In the genomic region with DNA sequence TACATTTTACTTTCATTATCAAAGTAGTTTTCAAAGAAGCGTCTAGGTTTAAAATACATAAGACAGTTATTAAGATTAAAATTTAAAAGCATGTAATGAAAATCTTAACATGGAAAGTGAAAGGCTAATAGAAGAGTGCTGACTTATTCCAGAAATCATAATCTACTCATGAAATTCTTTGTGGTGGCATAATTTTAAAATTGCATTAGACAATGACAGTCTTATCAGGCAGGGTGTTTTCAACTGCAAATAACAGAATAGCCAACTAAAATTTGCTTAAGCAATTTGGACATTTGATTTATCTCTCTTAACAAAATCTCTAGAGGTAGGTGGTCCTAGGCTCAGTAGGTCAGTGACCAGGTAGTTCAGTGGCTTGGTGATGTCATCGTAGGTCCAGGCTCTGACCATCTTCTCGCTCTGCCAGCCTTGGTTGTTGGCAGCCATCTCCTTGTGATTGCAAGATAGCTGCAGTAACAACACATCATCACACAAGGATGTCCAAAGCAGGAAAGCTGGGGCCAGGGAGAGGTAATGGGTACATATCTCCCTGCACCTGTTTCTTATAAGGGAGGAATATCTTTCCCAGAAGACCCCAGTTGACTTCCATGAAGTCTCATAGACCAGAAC, we compare ENCODE assay signal across 16 cellular contexts.
DNase-seq lines count a peak whose midpoint lies in the region; ATAC-seq and FAIRE-seq lines count a peak whose summit lies in the region.
"Had no signal": no experiment of that assay in that cellular context is flagged by ENCODE, and none has a peak within 500 bp of the region (broad histone marks: within the 10 kb centered on the region; RNA-seq: fewer than 3 reads in every experiment).

No MANE protein-coding gene starts in this region.

- H3K4me3 Mint-ChIP-seq in T-helper 2 cell treated with Interferon-gamma antibody and Interleukin-4, amounts not matched to agents 5 μg/mL and 100 μg/mL, for 36 hours = peak overlapping the region; percentile 32
- H3K4me3 Mint-ChIP-seq in activated naive CD8-positive, alpha-beta T cell = peak overlapping the region; percentile 70
- H3K4me3 Mint-ChIP-seq in naive thymus-derived CD8-positive, alpha-beta T cell = peak overlapping the region in 8 of 10 donors; percentile 14 to 69 (median 62)
- H3K4me3 Mint-ChIP-seq: type B pancreatic cell had no signal

- peaks cover 30% of the 10 kb centered on the region for H3K36me3 Mint-ChIP-seq in T-helper 2 cell treated with Interferon-gamma antibody and Interleukin-4, amounts not matched to agents 5 μg/mL and 100 μg/mL, for 36 hours (ENCODE audit: low read depth)
- peaks cover 13% of the 10 kb centered on the region for H3K36me3 Mint-ChIP-seq in activated naive CD8-positive, alpha-beta T cell
- H3K36me3 Mint-ChIP-seq in naive thymus-derived CD8-positive, alpha-beta T cell = peaks cover 0 to 24% (median 0%) of the 10 kb centered on the region in 3 donors
- H3K36me3 Mint-ChIP-seq: type B pancreatic cell had no signal

- peaks cover 63% of the 10 kb centered on the region for H3K4me1 Mint-ChIP-seq in T-helper 2 cell treated with Interferon-gamma antibody and Interleukin-4, amounts not matched to agents 5 μg/mL and 100 μg/mL, for 36 hours (ENCODE audit: low read depth)
- peaks cover 85% of the 10 kb centered on the region for H3K4me1 Mint-ChIP-seq in activated naive CD8-positive, alpha-beta T cell (ENCODE audit: low read depth)
- H3K4me1 Mint-ChIP-seq in naive thymus-derived CD8-positive, alpha-beta T cell = peaks cover 37 to 89% (median 80%) of the 10 kb centered on the region in 4 donors

- H3K9me3 Mint-ChIP-seq in T-helper 2 cell treated with Interferon-gamma antibody and Interleukin-4, amounts not matched to agents 5 μg/mL and 100 μg/mL, for 36 hours = no peaks in the 10 kb centered on the region
- peaks cover 6% of the 10 kb centered on the region for H3K9me3 Mint-ChIP-seq in activated naive CD8-positive, alpha-beta T cell (ENCODE audit: low read depth)
- peaks cover 0 to 6% (median 0%) of the 10 kb centered on the region in 9 donors for H3K9me3 Mint-ChIP-seq in naive thymus-derived CD8-positive, alpha-beta T cell

- peak overlapping the region; percentile 34 for H3K27ac Mint-ChIP-seq in T-helper 2 cell treated with Interferon-gamma antibody and Interleukin-4, amounts not matched to agents 5 μg/mL and 100 μg/mL, for 36 hours
- H3K27ac Mint-ChIP-seq in activated naive CD8-positive, alpha-beta T cell = peak overlapping the region; percentile 97
- H3K27ac Mint-ChIP-seq in naive thymus-derived CD8-positive, alpha-beta T cell = peak overlapping the region; percentile 76 to 100 (median 92)
- H3K27ac Mint-ChIP-seq: type B pancreatic cell had no signal

- H3K27me3 Mint-ChIP-seq in T-helper 2 cell treated with Interferon-gamma antibody and Interleukin-4, amounts not matched to agents 5 μg/mL and 100 μg/mL, for 36 hours (ENCODE audit: low read depth) = no peaks in the 10 kb centered on the region
- H3K27me3 Mint-ChIP-seq in activated naive CD8-positive, alpha-beta T cell = no peaks in the 10 kb centered on the region
- no peaks in the 10 kb centered on the region for H3K27me3 Mint-ChIP-seq in naive thymus-derived CD8-positive, alpha-beta T cell
- H3K27me3 Mint-ChIP-seq: type B pancreatic cell had no signal

- POLR2A ChIA-PET in naive thymus-derived CD8-positive, alpha-beta T cell (lab: Charles Lee) = interaction anchor here (1.2 to 4.3 kb wide), 9 partner anchors 12 to 60 kb away, joined by 3 to 35 read pairs (median 7); partner anchors contain the start of gene ANKRD44

- FAIRE-seq in GM18507 (lab: Jason Lieb, UNC) = peak; percentile 9

- no peak for DNase-seq in T-helper 2 cell treated with Interferon-gamma antibody and Interleukin-4, amounts not matched to agents 5 μg/mL and 100 μg/mL, for 36 hours (ENCODE audit: low spot score)
- DNase-seq in T-helper 2 cell (no peak), GM18507 (ENCODE audit: extremely low spot score, insufficient read length, low read depth) (no peak), middle frontal gyrus (ENCODE audit: extremely low spot score, low spot score) (no peak), GM19240 (ENCODE audit: insufficient read length, low spot score) (no peak)
- no peak for DNase-seq in naive thymus-derived CD8-positive, alpha-beta T cell
- no peak for DNase-seq in stimulated activated CD4-positive, alpha-beta T cell treated with anti-CD3 and anti-CD28 coated beads, Interleukin-2, amount 100 ng/mL, for 48 hours
- DNase-seq: C1 segment of cervical spinal cord, caudate nucleus, DMS79 treated with DMSO at 0.1 percent for 48 hours, KBM-7, left cardiac atrium, NCI-H1105, posterior cingulate gyrus had no signal

- ATAC-seq in naive thymus-derived CD8-positive, alpha-beta T cell = no peak
- ATAC-seq: left cardiac atrium had no signal

Comparison
In these comparisons a context has a peak if more than half of its experiments do, and no peak if none do; other contexts are left out.
1. H3K27ac Mint-ChIP-seq: peak in every context shown above with its lines; median percentile 97 in activated naive CD8-positive, alpha-beta T cell; 92 in naive thymus-derived CD8-positive, alpha-beta T cell; 34 in T-helper 2 cell treated with Interferon-gamma antibody and Interleukin-4, amounts not matched to agents 5 μg/mL and 100 μg/mL, for 36 hours.